ENCODE assay signal across 8 cellular contexts in the genomic region with DNA sequence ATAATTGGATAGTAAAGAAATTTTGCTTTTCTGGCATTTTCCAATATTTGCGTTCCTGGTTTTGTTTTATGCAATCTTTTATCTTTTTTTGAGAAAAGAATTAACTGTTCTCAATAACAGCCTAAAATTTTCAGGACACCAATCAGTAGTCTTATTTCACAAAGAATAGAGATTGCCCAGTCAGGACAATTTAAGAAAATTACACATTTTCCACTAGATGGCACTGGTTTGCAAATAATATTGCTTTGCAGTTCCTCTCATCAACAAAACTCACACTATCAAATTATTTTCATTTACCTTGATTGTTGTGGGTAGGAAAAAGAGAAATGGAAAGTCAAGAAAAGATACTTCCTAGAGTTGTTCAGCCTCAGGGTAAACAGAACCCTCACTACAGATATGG. TPM values are rescaled to one million over a fixed set of nuclear protein-coding genes. Genes with fewer than 3 reads are reported as not detected.
A peak's percentile ranks its signal among the peaks of the same experiment; 100 is the strongest.
DNase-seq lines count a peak whose midpoint lies in the region; ATAC-seq and TF ChIP-seq lines count a peak whose summit lies in the region.

No MANE protein-coding gene starts in this region.

- H3K4me3 ChIP-seq in HCT116 (replicated peaks in 1 of 2; ENCODE audit: low read depth in 1 of 2, low read length in 2 of 2) = no peak overlapping the region
- no peak overlapping the region for H3K4me3 ChIP-seq in cardiac fibroblast (replicated peaks in 1 of 2; ENCODE audit: low read depth in 2 of 2, low read length in 2 of 2)
- H3K4me3 ChIP-seq in mesendoderm (ENCODE audit: low read length) = no peak overlapping the region

- H4K20me1 ChIP-seq in HCT116 (ENCODE audit: insufficient read depth) = no peaks in the 10 kb centered on the region

- H3K9me3 ChIP-seq in CD4-positive, alpha-beta T cell (ENCODE audit: control insufficient read depth, low read length) = no peaks in the 10 kb centered on the region
- H3K9me3 ChIP-seq in HCT116 (ENCODE audit: control insufficient read depth in 1 of 2, insufficient read depth in 1 of 2, low read depth in 1 of 2, low read length in 2 of 2) = no peaks in the 10 kb centered on the region

- peak; percentile 77 for TF ChIP-seq RAD21 in HCT116 (IDR thresholded peaks at IDR 0.05; ENCODE audit: low read depth)

- no peak overlapping the region for H3K4ac ChIP-seq in mesendoderm (ENCODE audit: low read depth, low read length)

- no peak for TF ChIP-seq POLR2A in HCT116 (IDR thresholded peaks at IDR 0.05; ENCODE audit: borderline replicate concordance, extremely low read depth, insufficient read depth, insufficient read length)

- H3K9me3 Mint-ChIP-seq in CD4-positive, alpha-beta T cell = no peaks in the 10 kb centered on the region

- no TSS peak for BruUV-seq in HCT116 (replicated peaks; lab: Mats Ljungman, UMichigan)

- H2BK120ac ChIP-seq in mesendoderm (ENCODE audit: low read depth, low read length) = no peak overlapping the region

- CTCF ChIA-PET in CD4-positive, alpha-beta T cell (lab: Charles Lee) = no interaction called here
- CTCF ChIA-PET in HCT116 (lab: Charles Lee) = interaction anchor here (1.0 to 1.4 kb wide), 6 partner anchors 9 to 309 kb away, joined by 3 to 5 read pairs (median 3); no protein-coding TSS in a partner anchor

- H3K36me3 ChIP-seq in HCT116 (ENCODE audit: control insufficient read depth in 1 of 2, insufficient read depth in 2 of 2, low read length in 2 of 2) = no peaks in the 10 kb centered on the region
- no peaks in the 10 kb centered on the region for H3K36me3 ChIP-seq in mesendoderm (ENCODE audit: control insufficient read depth, insufficient read depth, low read length)

- no peaks in the 10 kb centered on the region for H3K27me3 Mint-ChIP-seq in CD4-positive, alpha-beta T cell

- H3K27ac ChIP-seq in CD4-positive, alpha-beta T cell (ENCODE audit: low read depth, low read length) = no peak overlapping the region
- H3K27ac ChIP-seq in HCT116 (ENCODE audit: low read depth, low read length) (no peak overlapping the region), mesendoderm (ENCODE audit: low read depth, low read length) (no peak overlapping the region)

- ATAC-seq in CD4-positive, alpha-beta T cell (ENCODE audit: poor library complexity) = no peak
- ATAC-seq in HCT116 = no peak
- no peak for ATAC-seq in activated CD4-positive, CD25-positive, alpha-beta regulatory T cell treated with anti-CD3 and anti-CD28 coated beads, Interleukin-2, amount 50 U/mL, for 24 hours
- ATAC-seq in GM21381 (IDR thresholded peaks at IDR 0.05; ENCODE audit: unreplicated experiment) = no peak
- ATAC-seq in GM18907 (IDR thresholded peaks at IDR 0.05; ENCODE audit: unreplicated experiment) = no peak

- no peaks in the 10 kb centered on the region for H3K27me3 ChIP-seq in CD4-positive, alpha-beta T cell (ENCODE audit: control insufficient read depth, insufficient read depth, low read length)
- no peaks in the 10 kb centered on the region for H3K27me3 ChIP-seq in HCT116 (ENCODE audit: insufficient read depth, low read length)
- H3K27me3 ChIP-seq in mesendoderm (ENCODE audit: insufficient read depth, low read length, poor library complexity) = no peaks in the 10 kb centered on the region

- H3K23ac ChIP-seq in mesendoderm (ENCODE audit: low read length) = no peak overlapping the region

- peak overlapping the region; percentile 87 for H3K4me3 Mint-ChIP-seq in CD4-positive, alpha-beta T cell

- H3K36me3 Mint-ChIP-seq in CD4-positive, alpha-beta T cell (ENCODE audit: low read depth) = peaks cover 5% of the 10 kb centered on the region

- peak overlapping the region; percentile 10 for H3K27ac Mint-ChIP-seq in CD4-positive, alpha-beta T cell

- no peak overlapping the region for H2BK5ac ChIP-seq in mesendoderm (ENCODE audit: low read length)

- H3K56ac ChIP-seq in mesendoderm (ENCODE audit: low read length) = no peak overlapping the region

- no peak overlapping the region for H3K4me2 ChIP-seq in HCT116 (ENCODE audit: low read length)
- no peak overlapping the region for H3K4me2 ChIP-seq in mesendoderm (ENCODE audit: low read length)

- POLR2A ChIA-PET in CD4-positive, alpha-beta T cell (lab: Charles Lee) = no interaction called here
- POLR2A ChIA-PET in HCT116 (lab: Charles Lee) = no interaction called here

- H3K9me2 ChIP-seq in HCT116 (ENCODE audit: insufficient read depth) = no peaks in the 10 kb centered on the region

- H3K4me1 Mint-ChIP-seq in CD4-positive, alpha-beta T cell (ENCODE audit: low read depth) = peaks cover 39% of the 10 kb centered on the region

- intact Hi-C loops in CD4-positive, alpha-beta T cell (cut with DNase I, micrococcal nuclease) = loop anchor here (5.0 kb wide), 4 partner anchors 167 to 558 kb away; a partner anchor contains a TSS
- intact Hi-C loops in HCT116 (cut with micrococcal nuclease) = loop anchor here (5.0 kb wide), 1 partner anchor 128 kb away; no protein-coding TSS in a partner anchor

- H2AFZ ChIP-seq in HCT116 (ENCODE audit: low read depth, low read length, poor library complexity, severe bottlenecking) = peak overlapping the region; percentile 71

- RAD21 ChIA-PET in HCT116 (lab: Charles Lee; ENCODE audit: low non-redundant PET in 1 of 2, low total read pairs in 2 of 2, uncharacterized antibody in 2 of 2, unreplicated experiment in 2 of 2) = no interaction called here

- peaks cover 2% of the 10 kb centered on the region for H3K79me1 ChIP-seq in mesendoderm (ENCODE audit: low read length)

- H2AK5ac ChIP-seq in mesendoderm (ENCODE audit: low read length) = no peak overlapping the region

- H3K4me1 ChIP-seq in HCT116 (ENCODE audit: control insufficient read depth in 1 of 2, insufficient read depth in 2 of 2, low read length in 2 of 2) = peaks cover 2 to 11% of the 10 kb centered on the region in 2 experiments; a peak in 1 of 4 replicates
- no peaks in the 10 kb centered on the region for H3K4me1 ChIP-seq in mesendoderm (ENCODE audit: control insufficient read depth, low read depth, low read length)

- no peak overlapping the region for H2BK15ac ChIP-seq in mesendoderm (replicated peaks; ENCODE audit: low read depth)

- no peak overlapping the region for H3K18ac ChIP-seq in mesendoderm (ENCODE audit: low read length)

- no peak overlapping the region for H4K8ac ChIP-seq in mesendoderm (ENCODE audit: low read depth, low read length)

- DNase-seq in CD4-positive, alpha-beta T cell = no peak
- DNase-seq in HCT116 (ENCODE audit: low read depth, low spot score) (peak; percentile 33), NCI-H510A treated with DMSO at 0.1 percent for 48 hours (lab: John Stamatoyannopoulos, UW) (peak; percentile 91), cardiac fibroblast (ENCODE audit: low read depth in 2 of 2) (peak; percentile 65 to 68), mesendoderm (peak; percentile 33)

- H4K5ac ChIP-seq in mesendoderm (ENCODE audit: low read length) = no peak overlapping the region

- H3K9ac ChIP-seq in HCT116 (ENCODE audit: low read length) (no peak overlapping the region), mesendoderm (ENCODE audit: low read length) (no peak overlapping the region)

- TF ChIP-seq CTCF in CD4-positive, alpha-beta T cell (IDR thresholded peaks at IDR 0.05) = peak; percentile 70
- TF ChIP-seq CTCF in HCT116 (IDR thresholded peaks at IDR 0.05 in 2 of 3, conservative IDR thresholded peaks at IDR 0.05 in 1 of 3; ENCODE audit: borderline replicate concordance in 1 of 3, insufficient read depth in 1 of 3, low read depth in 2 of 3, low read length in 2 of 3) (peak; percentile 38 to 75 (median 68); a peak in 5 of 6 replicates), cardiac fibroblast (IDR thresholded peaks at IDR 0.05; ENCODE audit: low read depth, low read length) (peak; percentile 44)

- WGBS in mesendoderm (ENCODE audit: extremely low coverage, insufficient coverage, low lambda C conversion rate) = no CpG with 5 or more reads among the region's 1 CpG

- H3K79me2 ChIP-seq in HCT116 (ENCODE audit: insufficient read depth, low read length) (peaks cover 7% of the 10 kb centered on the region; the same call in 1 of the 2 replicates), mesendoderm (ENCODE audit: control insufficient read depth, insufficient read depth, low read length) (no peaks in the 10 kb centered on the region)

TF ChIP-seq in HCT116, 20 proteins besides CTCF, POLR2A, EP300 and RAD21:
- TF ChIP-seq FOSL1 (IDR thresholded peaks at IDR 0.05; ENCODE audit: low read depth) = 0 out of 2 replicates have a peak, but pooled peaks have one; percentile 17
- no peak for TF ChIP-seq ZBTB33 (IDR thresholded peaks at IDR 0.05; ENCODE audit: extremely low read depth, insufficient replicate concordance, low read length)
- TF ChIP-seq EGR1 (IDR thresholded peaks at IDR 0.05; ENCODE audit: low read depth) = no peak
- TF ChIP-seq CBX3 (IDR thresholded peaks at IDR 0.05; ENCODE audit: low read depth) = no peak
- TF ChIP-seq EZH2phosphoT487 (IDR thresholded peaks at IDR 0.05; ENCODE audit: borderline replicate concordance) = no peak
- peak; percentile 32; the same call in 1 of the 2 replicates for TF ChIP-seq CEBPB (IDR thresholded peaks at IDR 0.05; ENCODE audit: low read depth)
TF ChIP-seq in HCT116: peak in this region for 2.

RNA-seq across cellular contexts. Expression of gene RBM45, which starts 2.4 kb away (rescaled TPM):
- total RNA-seq in CD4-positive, alpha-beta T cell = 1 to 10 TPM; 6.9 to 9.5 TPM
- 7.4 TPM for total RNA-seq in HCT116 (2021; ENCODE audit: unreplicated experiment)
- polyA plus RNA-seq in HCT116 (2012) = 4.3 and 5.8 TPM in 2 replicates
- 20.2 TPM for polyA plus RNA-seq in mesendoderm (2013, experiment 1 of 2)
- 20.1 TPM for polyA plus RNA-seq in mesendoderm (2013, experiment 2 of 2)

RNA-seq across cellular contexts. Expression of gene PDE11A, which starts 37.2 kb away (rescaled TPM):
- total RNA-seq in CD4-positive, alpha-beta T cell = not detected
- 0.61 TPM for total RNA-seq in HCT116 (2021; ENCODE audit: unreplicated experiment)
- polyA plus RNA-seq in HCT116 (2012) = 0.51 and 0.61 TPM in 2 replicates
- 0.03 TPM for polyA plus RNA-seq in mesendoderm (2013, experiment 1 of 2)
- 0.01 TPM for polyA plus RNA-seq in mesendoderm (2013, experiment 2 of 2)

Comparison
In these comparisons a context has a peak if more than half of its experiments do, and no peak if none do; other contexts are left out.
1. DNase-seq: peak in HCT116 (single experiment), NCI-H510A treated with DMSO at 0.1 percent for 48 hours (single experiment), cardiac fibroblast (2 of 2) and mesendoderm (single experiment); none in CD4-positive, alpha-beta T cell (0 of 10).
2. Peak in every context shown above with its lines, with median percentiles within 50 percentile points of each other: CTCF ChIP-seq.